In the genomic region with DNA sequence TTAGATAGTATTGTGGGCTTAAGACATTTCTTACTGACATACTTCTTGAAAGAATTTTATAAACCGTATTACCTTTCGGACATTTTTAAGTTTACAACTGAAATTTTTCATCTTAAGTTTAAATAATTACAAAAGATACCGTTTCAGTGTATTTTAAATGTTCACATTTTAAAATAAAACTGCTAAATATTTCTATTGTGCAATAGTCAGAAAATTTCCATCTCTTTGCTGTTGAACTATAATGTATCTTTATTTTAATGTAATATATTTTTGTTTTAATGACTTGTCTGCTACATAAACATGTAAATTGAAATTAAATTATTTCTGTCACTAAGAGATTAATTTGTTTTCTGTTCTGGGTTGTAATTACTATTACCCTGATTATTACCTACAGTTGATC, we compare ENCODE assay signal across 16 cellular contexts.
DNase-seq lines count a peak whose midpoint lies in the region; ATAC-seq, FAIRE-seq and TF ChIP-seq lines count a peak whose summit lies in the region.
"Had no signal": no experiment of that assay in that cellular context is flagged by ENCODE, and none has a peak within 500 bp of the region (broad histone marks: within the 10 kb centered on the region; RNA-seq: fewer than 3 reads in every experiment).

No MANE protein-coding gene starts in this region.

- H3K4me1 Mint-ChIP-seq in neural progenitor cell = peaks cover 64% of the 10 kb centered on the region
- H3K4me1 Mint-ChIP-seq: CD14-positive monocyte had no signal

- H4K20me1 ChIP-seq in H1 (replicated peaks in 1 of 2; ENCODE audit: control insufficient read depth in 1 of 2, insufficient read depth in 2 of 2, low read length in 2 of 2) (no peaks in the 10 kb centered on the region), neural progenitor cell (ENCODE audit: low read depth) (no peaks in the 10 kb centered on the region)
- H4K20me1 ChIP-seq: BLaER1 had no signal

- H3K4me3 ChIP-seq in H1 (ENCODE audit: extremely low read depth in 1 of 4, insufficient read depth in 2 of 4, low read depth in 3 of 4, low read length in 4 of 4) = no peak overlapping the region
- H3K4me3 ChIP-seq in neural progenitor cell = no peak overlapping the region
- H3K4me3 ChIP-seq: BLaER1, HAP-1 had no signal

- no peak overlapping the region for H3K4me2 ChIP-seq in H1 (ENCODE audit: insufficient read depth in 1 of 2, low read depth in 2 of 2, low read length in 2 of 2)
- H3K4me2 ChIP-seq in neural progenitor cell = no peak overlapping the region
- H3K4me2 ChIP-seq: BLaER1 had no signal

- H4K5ac ChIP-seq in H1 (ENCODE audit: insufficient read length, low read depth, low read length) = no peak overlapping the region

- no peak overlapping the region for H3K23ac ChIP-seq in H1 (ENCODE audit: insufficient read length)

- H3K14ac ChIP-seq in H1 (ENCODE audit: insufficient read length) = no peak overlapping the region

- no peak for TF ChIP-seq RAD21 in H1 (IDR thresholded peaks at IDR 0.05 in 1 of 2, conservative IDR thresholded peaks at IDR 0.05 in 1 of 2; ENCODE audit: low read depth in 2 of 2, low read length in 2 of 2)

- peak; percentile 69 for FAIRE-seq in G401.6 (lab: Jason Lieb, UNC)
- peak; percentile 32 for FAIRE-seq in RCC 7860 (lab: Jason Lieb, UNC)
- FAIRE-seq in H1 (lab: Jason Lieb, UNC) = peak; percentile 50
- FAIRE-seq: GM18507 had no signal

- H3K9ac ChIP-seq in H1 (replicated peaks in 1 of 4; ENCODE audit: extremely low read depth in 1 of 4, low read depth in 3 of 4, low read length in 3 of 4) = no peak overlapping the region
- H3K9ac ChIP-seq in neural progenitor cell = no peak overlapping the region
- H3K9ac ChIP-seq: BLaER1 had no signal

- peaks cover 24% of the 10 kb centered on the region for H3K36me3 Mint-ChIP-seq in neural progenitor cell

- H2BK20ac ChIP-seq in H1 (ENCODE audit: low read length) = no peak overlapping the region

- DNase-seq in RCC 7860 (ENCODE audit: low spot score) (no peak), H1 (ENCODE audit: low read depth in 1 of 2, low spot score in 2 of 2) (no peak), neural progenitor cell (ENCODE audit: low spot score) (no peak), GM10266 (ENCODE audit: extremely low spot score) (no peak), T-helper 1 cell (no peak), COR-L47 (lab: John Stamatoyannopoulos, UW) (no peak)
- DNase-seq: 8988T; Calu3; CD4-positive, alpha-beta memory T cell; DMS79 treated with DMSO at 0.1 percent for 48 hours had no signal

- H3K27ac ChIP-seq in H1 (ENCODE audit: low read depth, low read length) (no peak overlapping the region), neural progenitor cell (no peak overlapping the region)
- H3K27ac ChIP-seq: BLaER1 had no signal

- H2BK120ac ChIP-seq in H1 (replicated peaks; ENCODE audit: low read depth, low read length) = no peak overlapping the region

- no peak overlapping the region for H4K8ac ChIP-seq in H1 (ENCODE audit: extremely low read depth, insufficient read depth, low read length)

- POLR2A ChIA-PET in H1 (lab: Charles Lee; ENCODE audit: partially characterized antibody) = no interaction called here

- H2BK15ac ChIP-seq in H1 (ENCODE audit: low read length) = no peak overlapping the region

- 88% methylated on average over 3 of the region's 3 CpGs; no CpG with 5 or more reads in 1 of the 2 experiments for WGBS in H1 (ENCODE audit: extremely low coverage in 1 of 2, insufficient coverage in 1 of 2, insufficient read length in 1 of 2, insufficient replicate concordance in 2 of 2, low coverage in 1 of 2, low lambda C conversion rate in 2 of 2, missing lambda C conversion rate in 1 of 2), 2 experiments

- TF ChIP-seq POLR2A in H1 (IDR thresholded peaks at IDR 0.05; ENCODE audit: control extremely low read depth in 1 of 2, low read depth in 2 of 2, low read length in 2 of 2) = no peak

- peak overlapping the region; percentile 76 for H3K27ac Mint-ChIP-seq in neural progenitor cell

- CTCF ChIA-PET in H1 (lab: Charles Lee; ENCODE audit: partially characterized antibody) = interaction anchor here (1.3 to 1.8 kb wide), 2 partner anchors 24 to 306 kb away, joined by 3 to 5 read pairs; no protein-coding TSS in a partner anchor

- peaks cover 2% of the 10 kb centered on the region for H3K27me3 Mint-ChIP-seq in neural progenitor cell (ENCODE audit: insufficient read depth, low read depth)
- H3K27me3 Mint-ChIP-seq: CD4-positive, alpha-beta memory T cell had no signal

- H2AFZ ChIP-seq in H1 (ENCODE audit: low read length) (no peak overlapping the region), neural progenitor cell (replicated peaks) (no peak overlapping the region)

- H3K9me3 ChIP-seq in H1 (ENCODE audit: insufficient read depth in 2 of 2, low read depth in 1 of 2, low read length in 1 of 2) = peaks cover 0 to 5% of the 10 kb centered on the region in 2 experiments; a peak in 1 of 4 replicates
- peaks cover 2% of the 10 kb centered on the region for H3K9me3 ChIP-seq in neural progenitor cell (ENCODE audit: low read depth)
- H3K9me3 ChIP-seq: HAP-1 had no signal

- no peak for ATAC-seq in GM18909 (IDR thresholded peaks at IDR 0.05; ENCODE audit: poor library complexity, unreplicated experiment)

- H3F3A ChIP-seq in neural progenitor cell (ENCODE audit: low read depth) = peaks cover 34% of the 10 kb centered on the region

- H4K91ac ChIP-seq in H1 (replicated peaks; ENCODE audit: insufficient read length, low read length) = no peak overlapping the region

- H3K18ac ChIP-seq in H1 (ENCODE audit: extremely low read depth, low read length) = no peak overlapping the region

- no peak for TF ChIP-seq EP300 in H1 (IDR thresholded peaks at IDR 0.05; ENCODE audit: borderline replicate concordance in 1 of 2, low read depth in 2 of 2, low read length in 2 of 2)

- H3K36me3 ChIP-seq in H1 (ENCODE audit: control insufficient read depth in 2 of 4, insufficient read depth in 4 of 4, low read length in 3 of 4) = no peaks in the 10 kb centered on the region
- peaks cover 2% of the 10 kb centered on the region for H3K36me3 ChIP-seq in neural progenitor cell

- no peak overlapping the region for H3K56ac ChIP-seq in H1 (replicated peaks; ENCODE audit: insufficient read length, low read depth, low read length)

- H3K23me2 ChIP-seq in H1 (ENCODE audit: low read depth, low read length) = no peaks in the 10 kb centered on the region

- no peak overlapping the region for H2BK5ac ChIP-seq in H1 (ENCODE audit: low read depth, low read length)

- no peak overlapping the region for H2BK12ac ChIP-seq in H1 (ENCODE audit: low read depth, low read length)

- no peaks in the 10 kb centered on the region for H3K79me1 ChIP-seq in H1 (ENCODE audit: low read depth, low read length)

- H3K27me3 ChIP-seq in H1 (replicated peaks in 1 of 4; ENCODE audit: control insufficient read depth in 3 of 4, extremely low read depth in 1 of 4, insufficient read depth in 3 of 4, low read length in 3 of 4) (no peaks in the 10 kb centered on the region), neural progenitor cell (no peaks in the 10 kb centered on the region)
- H3K27me3 ChIP-seq: BLaER1 had no signal

- H3K4me1 ChIP-seq in H1 (replicated peaks in 1 of 4; ENCODE audit: control insufficient read depth in 3 of 4, insufficient read depth in 4 of 4, low read length in 3 of 4) (peaks cover 0 to 9% (median 5%) of the 10 kb centered on the region in 4 experiments; a peak in 4 of 7 replicates), neural progenitor cell (peaks cover 60% of the 10 kb centered on the region)
- H3K4me1 ChIP-seq: BLaER1 had no signal

- TF ChIP-seq CTCF in H1 (IDR thresholded peaks at IDR 0.05; ENCODE audit: control extremely low read depth in 1 of 3, insufficient read depth in 1 of 3, low read depth in 1 of 3, low read length in 3 of 3) (no peak), neural progenitor cell (IDR thresholded peaks at IDR 0.05) (no peak), GM10266 (IDR thresholded peaks at IDR 0.05; ENCODE audit: control insufficient read depth, insufficient read depth, low read depth, missing control alignments) (no peak)

- peaks cover 11% of the 10 kb centered on the region for H3K9me3 Mint-ChIP-seq in neural progenitor cell

- H3K4me3 Mint-ChIP-seq in neural progenitor cell = no peak overlapping the region
- H3K4me3 Mint-ChIP-seq: CD14-positive monocyte; CD4-positive, alpha-beta memory T cell had no signal

- no peak overlapping the region for H3K4ac ChIP-seq in H1 (replicated peaks; ENCODE audit: insufficient read length, low read depth, low read length)

- H2AK5ac ChIP-seq in H1 (ENCODE audit: low read depth, low read length) = no peak overlapping the region

- H3K79me2 ChIP-seq in H1 (ENCODE audit: control insufficient read depth in 1 of 2, insufficient read depth in 2 of 2, low read length in 2 of 2) (no peaks in the 10 kb centered on the region), neural progenitor cell (ENCODE audit: low read depth) (no peaks in the 10 kb centered on the region)

TF ChIP-seq in H1, 55 proteins besides CTCF, POLR2A, EP300 and RAD21 (continues in another document):
- no peak for TF ChIP-seq RNF2 (IDR thresholded peaks at IDR 0.05; ENCODE audit: borderline replicate concordance, low read depth, low read length, missing control alignments, poor library complexity, severe bottlenecking)
- TF ChIP-seq, protein P1, sequence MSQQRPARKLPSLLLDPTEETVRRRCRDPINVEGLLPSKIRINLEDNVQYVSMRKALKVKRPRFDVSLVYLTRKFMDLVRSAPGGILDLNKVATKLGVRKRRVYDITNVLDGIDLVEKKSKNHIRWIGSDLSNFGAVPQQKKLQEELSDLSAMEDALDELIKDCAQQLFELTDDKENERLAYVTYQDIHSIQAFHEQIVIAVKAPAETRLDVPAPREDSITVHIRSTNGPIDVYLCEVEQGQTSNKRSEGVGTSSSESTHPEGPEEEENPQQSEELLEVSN (IDR thresholded peaks at IDR 0.05) = no peak
- TF ChIP-seq SP4 (IDR thresholded peaks at IDR 0.05; ENCODE audit: low read length) = no peak
- no peak for TF ChIP-seq TCF12 (IDR thresholded peaks at IDR 0.05; ENCODE audit: low read depth, low read length)
- no peak for TF ChIP-seq CREB1 (IDR thresholded peaks at IDR 0.05)
- TF ChIP-seq, protein P2, sequence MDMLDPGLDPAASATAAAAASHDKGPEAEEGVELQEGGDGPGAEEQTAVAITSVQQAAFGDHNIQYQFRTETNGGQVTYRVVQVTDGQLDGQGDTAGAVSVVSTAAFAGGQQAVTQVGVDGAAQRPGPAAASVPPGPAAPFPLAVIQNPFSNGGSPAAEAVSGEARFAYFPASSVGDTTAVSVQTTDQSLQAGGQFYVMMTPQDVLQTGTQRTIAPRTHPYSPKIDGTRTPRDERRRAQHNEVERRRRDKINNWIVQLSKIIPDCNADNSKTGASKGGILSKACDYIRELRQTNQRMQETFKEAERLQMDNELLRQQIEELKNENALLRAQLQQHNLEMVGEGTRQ (IDR thresholded peaks at IDR 0.05; ENCODE audit: low read length) = no peak
- no peak for TF ChIP-seq RXRA (IDR thresholded peaks at IDR 0.05; ENCODE audit: insufficient read depth, low read depth, low read length)
- TF ChIP-seq KDM4A (IDR thresholded peaks at IDR 0.05; ENCODE audit: low read depth, low read length, severe bottlenecking) = no peak
- no peak for TF ChIP-seq TAF7 (optimal IDR thresholded peaks at IDR 0.05; ENCODE audit: borderline replicate concordance, low read depth, low read length)
- no peak for TF ChIP-seq TBP (IDR thresholded peaks at IDR 0.05; ENCODE audit: low read depth, low read length)
- no peak for TF ChIP-seq BCL11A (IDR thresholded peaks at IDR 0.05; ENCODE audit: low read depth in 2 of 2, low read length in 2 of 2)
- no peak for TF ChIP-seq HDAC6 (IDR thresholded peaks at IDR 0.05; ENCODE audit: low read depth, low read length)
